29 cellular contexts compared by ENCODE assay signal in genomic region chr16:69701866-69702265, GRCh38.
"Had no signal": no experiment of that assay in that cellular context is flagged by ENCODE, and none has a peak within 500 bp of the region (broad histone marks: within the 10 kb centered on the region; RNA-seq: fewer than 3 reads in every experiment).

No MANE protein-coding gene starts in this region.

- ATAC-seq: heart right ventricle; left cardiac atrium; left lung; naive thymus-derived CD4-positive, alpha-beta T cell; psoas muscle; right cardiac atrium; stimulated activated memory B cell treated with anti-CD40 and anti-IgM and Interleukin-4, amounts not matched to agents 10 μg/mL and 1 μg/mL and 100 μg/mL, for 72 hours; stimulated activated naive CD8-positive, alpha-beta T cell treated with anti-CD3 and anti-CD28 coated beads, Interleukin-15, Interleukin-2, amounts not matched to agents 100 U/mL and 50 U/mL, for 24 hours; upper lobe of right lung had no signal

- H3K9me3 Mint-ChIP-seq: naive thymus-derived CD4-positive, alpha-beta T cell; nephron; neural progenitor cell; stimulated activated memory B cell treated with anti-CD40 and anti-IgM and Interleukin-4, amounts not matched to agents 10 μg/mL and 1 μg/mL and 100 μg/mL, for 72 hours had no signal

- H3K4me1 ChIP-seq: colonic mucosa, left lung, psoas muscle, upper lobe of right lung, uterus had no signal

- DNase-seq: colonic mucosa; dermis blood vessel endothelial cell; effector memory CD4-positive, alpha-beta T cell; erythroblast; esophagus squamous epithelium; foreskin melanocyte; glutamatergic neuron; heart right ventricle; hippocampal formation; left cardiac atrium; left lung; mesenchymal stem cell; midbrain; naive thymus-derived CD4-positive, alpha-beta T cell; psoas muscle; right cardiac atrium; spleen; stimulated activated CD4-positive, alpha-beta T cell treated with anti-CD3 and anti-CD28 coated beads, Interleukin-4, amount 100 ng/mL, for 4 hours; stimulated activated naive CD8-positive, alpha-beta T cell treated with anti-CD3 and anti-CD28 coated beads, Interleukin-15, Interleukin-2, amounts not matched to agents 100 U/mL and 50 U/mL, for 24 hours; transverse colon; upper lobe of right lung; uterus had no signal

- H3K27me3 ChIP-seq: colonic mucosa, esophagus squamous epithelium, heart right ventricle, left lung, neural progenitor cell, spleen, suprapubic skin, transverse colon, upper lobe of right lung, uterus had no signal

- H2AFZ ChIP-seq: neural progenitor cell had no signal

- FAIRE-seq: endometrium, islet of Langerhans had no signal

- H3K4me3 Mint-ChIP-seq: naive thymus-derived CD4-positive, alpha-beta T cell; nephron; neural progenitor cell; stimulated activated memory B cell treated with anti-CD40 and anti-IgM and Interleukin-4, amounts not matched to agents 10 μg/mL and 1 μg/mL and 100 μg/mL, for 72 hours had no signal

- H3K27me3 Mint-ChIP-seq: naive thymus-derived CD4-positive, alpha-beta T cell; stimulated activated memory B cell treated with anti-CD40 and anti-IgM and Interleukin-4, amounts not matched to agents 10 μg/mL and 1 μg/mL and 100 μg/mL, for 72 hours had no signal

- H3K27ac ChIP-seq: colonic mucosa, esophagus squamous epithelium, heart right ventricle, left lung, neural progenitor cell, psoas muscle, skin epidermis, spleen, suprapubic skin, transverse colon, upper lobe of right lung, uterus had no signal

- H3K27ac Mint-ChIP-seq: neural progenitor cell; stimulated activated memory B cell treated with anti-CD40 and anti-IgM and Interleukin-4, amounts not matched to agents 10 μg/mL and 1 μg/mL and 100 μg/mL, for 72 hours had no signal

- H3K4me3 ChIP-seq: colonic mucosa, esophagus squamous epithelium, heart right ventricle, left lung, neural progenitor cell, psoas muscle, skin epidermis, spleen, suprapubic skin, transverse colon, upper lobe of right lung, uterus had no signal

- H3K9ac ChIP-seq: neural progenitor cell had no signal

- H3K4me2 ChIP-seq: neural progenitor cell had no signal

- H3K9me3 ChIP-seq: colonic mucosa, esophagus squamous epithelium, heart right ventricle, left lung, psoas muscle, spleen, suprapubic skin, transverse colon, upper lobe of right lung, uterus had no signal

- H3K36me3 ChIP-seq: colonic mucosa, neural progenitor cell, uterus had no signal

- H3K4me1 Mint-ChIP-seq: nephron; neural progenitor cell; stimulated activated memory B cell treated with anti-CD40 and anti-IgM and Interleukin-4, amounts not matched to agents 10 μg/mL and 1 μg/mL and 100 μg/mL, for 72 hours had no signal
